Comparison of ENCODE assay signal across 1 cellular context in genomic region chr7:44849277-44850210, GRCh38.
A peak's percentile ranks its signal among the peaks of the same experiment; 100 is the strongest.
TF ChIP-seq lines count a peak whose summit lies in the region.

No MANE protein-coding gene starts in this region.

TF ChIP-seq in K562, 482 proteins besides CTCF, POLR2A, EP300 and RAD21:
- TF ChIP-seq HLTF (IDR thresholded peaks at IDR 0.05) = no peak
- TF ChIP-seq MEF2A (IDR thresholded peaks at IDR 0.05; ENCODE audit: control insufficient read depth, low read depth, low read length) = no peak
- no peak for TF ChIP-seq EWSR1 (IDR thresholded peaks at IDR 0.05; ENCODE audit: borderline replicate concordance, low read depth, partially characterized antibody)
- TF ChIP-seq SP1 (CRISPR knock-in tag; IDR thresholded peaks at IDR 0.05) = 0 out of 2 replicates have a peak, but pooled peaks have one; percentile 19
- TF ChIP-seq SRSF3 (IDR thresholded peaks at IDR 0.05; ENCODE audit: insufficient read depth, low read length) = no peak
- no peak for TF ChIP-seq TCF7 (IDR thresholded peaks at IDR 0.05; ENCODE audit: borderline replicate concordance)
- TF ChIP-seq ASH1L (IDR thresholded peaks at IDR 0.05; ENCODE audit: borderline replicate concordance, low read depth, partially characterized antibody) = no peak
- TF ChIP-seq ZNF347 (CRISPR knock-in tag; IDR thresholded peaks at IDR 0.05; ENCODE audit: low read depth) = no peak
- TF ChIP-seq TEAD1 (CRISPR knock-in tag; IDR thresholded peaks at IDR 0.05) = 0 out of 4 replicates have a peak, but pooled peaks of 1 of the 2 experiments have one; percentile 2
- TF ChIP-seq MAFG (tag; conservative IDR thresholded peaks at IDR 0.05) = no peak
- TF ChIP-seq PTTG1 (tag; IDR thresholded peaks at IDR 0.05; ENCODE audit: low read depth) = no peak
- 0 out of 2 replicates have a peak, but pooled peaks have one; percentile 23 for TF ChIP-seq THRAP3 (IDR thresholded peaks at IDR 0.05; ENCODE audit: borderline replicate concordance)
- TF ChIP-seq BDP1 (IDR thresholded peaks at IDR 0.05; ENCODE audit: insufficient read depth, insufficient read length) = no peak
- TF ChIP-seq SOX6 (IDR thresholded peaks at IDR 0.05) = no peak
- TF ChIP-seq VEZF1 (CRISPR knock-in tag; IDR thresholded peaks at IDR 0.05) = no peak
- no peak for TF ChIP-seq ZNF668 (CRISPR knock-in tag; IDR thresholded peaks at IDR 0.05)
- no peak for TF ChIP-seq ZBTB2 (IDR thresholded peaks at IDR 0.05)
- no peak for TF ChIP-seq ZNF316 (IDR thresholded peaks at IDR 0.05)
- peak; percentile 11; the same call in 1 of the 2 replicates for TF ChIP-seq ZNF395 (CRISPR knock-in tag; IDR thresholded peaks at IDR 0.05)
